22 cellular contexts compared by ENCODE assay signal in genomic region chr1:157472959-157473358, GRCh38.
"Had no signal": no experiment of that assay in that cellular context is flagged by ENCODE, and none has a peak within 500 bp of the region (broad histone marks: within the 10 kb centered on the region; RNA-seq: fewer than 3 reads in every experiment).

No MANE protein-coding gene starts in this region.

- H3K4me1 ChIP-seq: adrenal gland had no signal

- ATAC-seq: activated T-cell treated with anti-CD3 and anti-CD28 coated beads, Interleukin-2, amount 50 U/mL, for 72 hours; T-cell had no signal

- H3K27ac ChIP-seq: adrenal gland, SK-N-MC had no signal

- H3K4me3 ChIP-seq: adrenal gland, SK-N-MC had no signal

- DNase-seq: activated CD4-positive, alpha-beta memory T cell treated with anti-CD3 and anti-CD28 coated beads, Interleukin-2, amount 10 ng/mL, durations not matched to agents 7 days and 5 days; activated CD4-positive, alpha-beta T cell treated with anti-CD3 and anti-CD28 coated beads, Interleukin-2, amount 50 U/mL, for 1 hour; activated CD4-positive, CD25-positive, alpha-beta regulatory T cell; activated CD8-positive, alpha-beta memory T cell treated with anti-CD3 and anti-CD28 coated beads, Interleukin-2, amount 50 U/mL, for 4 hours; activated gamma-delta T cell treated with Interleukin-2 at 50 U/mL for 16 hours; activated naive CD4-positive, alpha-beta T cell treated with anti-CD3 and anti-CD28 coated beads, Interleukin-2, amount 50 U/mL, for 16 hours; activated naive CD8-positive, alpha-beta T cell treated with anti-CD3 and anti-CD28 coated beads, Interleukin-2, amount 10 ng/mL, durations not matched to agents 7 days and 5 days; activated T-cell treated with anti-CD3 and anti-CD28 coated beads, Interleukin-2, amount 50 U/mL, for 72 hours; adrenal gland; anterior cingulate cortex; cerebellar nuclear complex; Karpas-422; NCI-H1930; NCI-H2171; NCI-H2227 treated with DMSO at 0.1 percent for 48 hours; NCI-H446 treated with DMSO at 0.1 percent for 48 hours; NCI-H526 treated with DMSO at 0.1 percent for 48 hours; SIG-M5; T-cell; T-helper 2 cell; T1000 had no signal

- H3K27me3 ChIP-seq: adrenal gland had no signal

- H3K36me3 ChIP-seq: adrenal gland had no signal
